ENCODE assay signal across 10 cellular contexts in the genomic region with DNA sequence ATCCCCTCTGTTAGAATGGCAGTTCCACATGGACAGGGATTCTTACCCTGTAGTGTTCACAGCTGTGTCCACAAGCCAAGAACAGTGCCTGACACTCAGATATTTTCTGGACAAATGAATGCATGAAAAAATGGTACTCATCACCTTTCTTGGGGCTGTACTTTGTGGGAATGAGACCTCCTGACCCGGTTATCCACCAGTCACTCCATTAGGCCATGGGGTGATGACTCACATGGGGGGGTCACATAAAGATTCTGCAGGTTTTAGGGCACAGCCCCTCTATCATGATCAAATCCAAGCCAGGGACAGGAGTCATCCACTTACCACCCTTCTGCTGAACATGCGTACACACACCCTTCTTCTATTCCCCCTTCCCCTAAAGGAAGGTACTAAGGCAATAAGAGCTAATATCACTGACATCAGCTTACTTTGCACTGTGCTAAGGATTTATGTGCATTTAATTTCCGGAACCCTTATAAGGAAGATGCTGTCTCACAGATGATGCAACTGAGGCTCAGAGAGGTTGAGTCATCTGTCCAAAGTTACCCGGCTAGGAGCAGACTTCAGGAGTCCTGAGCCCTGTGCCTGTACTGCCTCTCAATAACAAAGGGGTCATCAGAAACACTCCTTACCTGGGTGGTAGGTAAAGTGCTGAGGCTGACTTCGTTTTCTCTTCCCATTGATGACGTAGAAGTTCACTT.
DNase-seq lines count a peak whose midpoint lies in the region; ATAC-seq and TF ChIP-seq lines count a peak whose summit lies in the region.
"Had no signal": no experiment of that assay in that cellular context is flagged by ENCODE, and none has a peak within 500 bp of the region (broad histone marks: within the 10 kb centered on the region; RNA-seq: fewer than 3 reads in every experiment).

No MANE protein-coding gene starts in this region.

- H3K9me3 Mint-ChIP-seq in central memory CD8-positive, alpha-beta T cell, result no peaks in the 10 kb centered on the region
- no peaks in the 10 kb centered on the region for H3K9me3 Mint-ChIP-seq in osteocyte (ENCODE audit: unreplicated experiment)
- H3K9me3 Mint-ChIP-seq: activated naive CD8-positive, alpha-beta T cell treated with anti-CD3 and anti-CD28 coated beads, Interleukin-2, amount 10 ng/mL, durations not matched to agents 7 days and 5 days had no signal

- peaks cover 66% of the 10 kb centered on the region for H3K4me1 Mint-ChIP-seq in central memory CD8-positive, alpha-beta T cell
- no peaks in the 10 kb centered on the region for H3K4me1 Mint-ChIP-seq in osteocyte (ENCODE audit: unreplicated experiment)

- no peak for TF ChIP-seq CTCF in osteocyte (IDR thresholded peaks at IDR 0.05)

- no peaks in the 10 kb centered on the region for H3K27me3 Mint-ChIP-seq in central memory CD8-positive, alpha-beta T cell
- no peaks in the 10 kb centered on the region for H3K27me3 Mint-ChIP-seq in osteocyte (ENCODE audit: unreplicated experiment)
- H3K27me3 Mint-ChIP-seq: activated naive CD8-positive, alpha-beta T cell treated with anti-CD3 and anti-CD28 coated beads, Interleukin-2, amount 10 ng/mL, durations not matched to agents 7 days and 5 days had no signal

- DNase-seq in EH (ENCODE audit: low read depth), result peak; percentile 90
- DNase-seq in NCI-H226, result peak; percentile 50
- DNase-seq in central memory CD8-positive, alpha-beta T cell (ENCODE audit: low spot score in 2 of 2), result no peak
- DNase-seq in osteocyte (ENCODE audit: extremely low spot score, unreplicated experiment), result no peak
- DNase-seq in Ammon's horn (ENCODE audit: low spot score), result no peak
- no peak for DNase-seq in NCI-H1436 treated with DMSO at 0.1 percent for 48 hours (lab: John Stamatoyannopoulos, UW)
- DNase-seq: activated naive CD8-positive, alpha-beta T cell treated with anti-CD3 and anti-CD28 coated beads, Interleukin-2, amount 10 ng/mL, durations not matched to agents 7 days and 5 days; NCI-H1436; RPMI8226 had no signal

- H3K36me3 Mint-ChIP-seq in central memory CD8-positive, alpha-beta T cell (ENCODE audit: insufficient read depth), result peaks cover 59% of the 10 kb centered on the region
- no peaks in the 10 kb centered on the region for H3K36me3 Mint-ChIP-seq in osteocyte (ENCODE audit: unreplicated experiment)

- peak overlapping the region; percentile 19 for H3K27ac Mint-ChIP-seq in central memory CD8-positive, alpha-beta T cell (ENCODE audit: low read depth)
- H3K27ac Mint-ChIP-seq in osteocyte (ENCODE audit: unreplicated experiment), result peak overlapping the region; percentile 18
- H3K27ac Mint-ChIP-seq: activated naive CD8-positive, alpha-beta T cell treated with anti-CD3 and anti-CD28 coated beads, Interleukin-2, amount 10 ng/mL, durations not matched to agents 7 days and 5 days had no signal

- no peak for ATAC-seq in central memory CD8-positive, alpha-beta T cell (replicated peaks; ENCODE audit: extremely low read depth, poor library complexity, severe bottlenecking)
- ATAC-seq in HG02642 (IDR thresholded peaks at IDR 0.05; ENCODE audit: poor library complexity, unreplicated experiment), result no peak

- H3K4me3 Mint-ChIP-seq in central memory CD8-positive, alpha-beta T cell, result no peak overlapping the region
- H3K4me3 Mint-ChIP-seq in osteocyte (ENCODE audit: unreplicated experiment), result no peak overlapping the region
- H3K4me3 Mint-ChIP-seq: activated naive CD8-positive, alpha-beta T cell treated with anti-CD3 and anti-CD28 coated beads, Interleukin-2, amount 10 ng/mL, durations not matched to agents 7 days and 5 days had no signal

Comparison
In these comparisons a context has a peak if more than half of its experiments do, and no peak if none do; other contexts are left out.
1. DNase-seq: peak in EH (single experiment) and NCI-H226 (single experiment); none in central memory CD8-positive, alpha-beta T cell (0 of 2), osteocyte (single experiment), Ammon's horn (single experiment) and NCI-H1436 treated with DMSO at 0.1 percent for 48 hours (single experiment).